In the genomic region with DNA sequence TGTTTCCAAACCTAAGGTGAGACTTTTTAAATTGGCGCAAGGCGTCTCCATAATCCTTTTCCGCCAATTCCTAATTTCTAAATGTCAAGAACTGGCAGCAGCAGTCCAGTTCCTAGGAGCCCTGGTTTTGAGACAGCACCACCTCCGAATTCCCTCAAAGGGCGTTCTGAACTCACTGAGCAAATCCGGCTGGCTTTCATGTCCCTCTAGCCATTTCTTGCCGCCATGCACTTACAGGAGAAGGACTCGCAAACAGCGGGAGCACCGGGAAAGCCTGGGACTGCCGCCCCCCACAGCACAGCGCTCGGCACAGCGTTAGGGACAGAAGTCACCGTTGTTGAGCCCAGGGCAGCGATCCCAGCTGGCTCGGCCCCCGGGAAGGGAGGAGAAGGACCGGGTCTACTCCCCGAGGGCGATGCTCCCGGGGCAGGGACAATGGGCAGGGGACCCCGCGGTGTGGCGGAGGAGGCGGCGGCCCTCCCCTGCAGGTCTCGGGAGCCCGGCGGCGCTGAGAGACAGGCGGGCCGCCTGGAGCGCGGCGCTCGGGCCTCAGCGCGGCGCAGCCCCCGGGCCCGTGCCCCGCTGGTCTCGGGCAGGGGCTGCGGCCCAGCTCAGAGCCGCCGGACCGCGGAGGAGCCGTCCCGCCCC, we compare ENCODE assay signal across 8 cellular contexts. TPM values are rescaled to one million over a fixed set of nuclear protein-coding genes. Genes with fewer than 3 reads are reported as not detected.
DNase-seq lines count a peak whose midpoint lies in the region; ATAC-seq, FAIRE-seq and TF ChIP-seq lines count a peak whose summit lies in the region.

No MANE protein-coding gene starts in this region.

- TF ChIP-seq CTCF in K562 (IDR thresholded peaks at IDR 0.05 in 2 of 3, conservative IDR thresholded peaks at IDR 0.05 in 1 of 3; ENCODE audit: insufficient read depth in 2 of 3, low read depth in 1 of 3, low read length in 3 of 3) (no peak), prostate gland (IDR thresholded peaks at IDR 0.05) (no peak)

- H3K4me2 ChIP-seq in K562 (ENCODE audit: insufficient read depth, low read length), result peak overlapping the region; percentile 91

- POLR2A ChIA-PET in K562 (lab: Yijun Ruan, JAX), result interaction anchor here (0.5 to 1.7 kb wide), 7 partner anchors 9 to 178 kb away, joined by 3 to 7 read pairs (median 4); no protein-coding TSS in a partner anchor

- TF ChIP-seq RAD21 in K562 (CRISPR knock-in tag; conservative IDR thresholded peaks at IDR 0.05 in 1 of 2, IDR thresholded peaks at IDR 0.05 in 1 of 2), result 0 out of 4 replicates have a peak, but pooled peaks of 1 of the 2 experiments have one; percentile 14

- H4K20me1 ChIP-seq in K562 (replicated peaks; ENCODE audit: control insufficient read depth, insufficient read depth, low read length), result no peaks in the 10 kb centered on the region

- no peaks in the 10 kb centered on the region for H3K9me1 ChIP-seq in K562 (ENCODE audit: control insufficient read depth, insufficient read depth, low read length)

- H3K27ac ChIP-seq in K562 (ENCODE audit: extremely low read depth, low read depth, low read length), result peak overlapping the region; percentile 76
- H3K27ac ChIP-seq in iPS DF 6.9 (ENCODE audit: low read length), result no peak overlapping the region
- H3K27ac ChIP-seq in prostate gland, result peak overlapping the region; percentile 86 to 94

- H3K27me3 ChIP-seq in K562 (ENCODE audit: control insufficient read depth in 2 of 2, insufficient read depth in 2 of 2, low read length in 2 of 2) (no peaks in the 10 kb centered on the region), iPS DF 6.9 (ENCODE audit: control insufficient read depth, insufficient read depth, low read length) (no peaks in the 10 kb centered on the region), prostate gland (replicated peaks; ENCODE audit: insufficient read depth) (no peaks in the 10 kb centered on the region)

- DNase-seq in CD1c-positive myeloid dendritic cell (ENCODE audit: extremely low spot score) (peak; percentile 48), HK-2 (ENCODE audit: unreplicated experiment) (peak; percentile 34), SHP77 (lab: John Stamatoyannopoulos, UW) (peak; percentile 13 to 18), K562 (ENCODE audit: extremely low read depth in 1 of 4, low spot score in 3 of 4) (peak in 3 of 4 experiments; percentile 50 to 74 (median 56)), iPS DF 6.9 (ENCODE audit: low read depth, low spot score) (no peak), prostate gland (ENCODE audit: low spot score) (peak; percentile 33), cortex of kidney (lab: John Stamatoyannopoulos, UW) (no peak)

- intact Hi-C loops in K562 (cut with micrococcal nuclease), result no loop called here
- intact Hi-C loops in prostate gland (cut with DNase I), result loop anchor here (10.0 kb wide), 2 partner anchors 90 to 450 kb away; no protein-coding TSS in a partner anchor

- BruUV-seq in K562 (replicated peaks; lab: Mats Ljungman, UMichigan), result no TSS peak

- in situ Hi-C loops in K562 (cut with MboI), result no loop called here

- no peak for FAIRE-seq in K562 (lab: Jason Lieb, UNC)

- no peaks in the 10 kb centered on the region for H3K9me3 ChIP-seq in K562 (replicated peaks; ENCODE audit: control insufficient read depth, insufficient read depth, low read depth, low read length)
- H3K9me3 ChIP-seq in iPS DF 6.9 (ENCODE audit: control insufficient read depth, insufficient read depth, low read length), result no peaks in the 10 kb centered on the region
- H3K9me3 ChIP-seq in prostate gland, result no peaks in the 10 kb centered on the region

- H2AFZ ChIP-seq in K562 (ENCODE audit: low read depth, low read length), result peak overlapping the region; percentile 100

- H3K9ac ChIP-seq in K562 (ENCODE audit: insufficient read depth in 1 of 2, low read depth in 2 of 2, low read length in 2 of 2), result peak overlapping the region; percentile 57 to 88

- WGBS in K562 (ENCODE audit: insufficient coverage, low coverage, missing lambda C conversion rate), result under 1% methylated on average over 23 of the region's 51 CpGs
- WGBS in iPS DF 6.9 (ENCODE audit: insufficient coverage, insufficient read length), result no CpG with 5 or more reads among the region's 51 CpGs
- WGBS in prostate gland, result 0% methylated on average over 29 of the region's 51 CpGs

- CTCF ChIA-PET in K562 (lab: Yijun Ruan, JAX; ENCODE audit: low intra/inter-chr PET ratio), result no interaction called here

- H3K36me3 ChIP-seq in K562 (ENCODE audit: control insufficient read depth, insufficient read depth, low read length), result peaks cover 26% of the 10 kb centered on the region
- no peaks in the 10 kb centered on the region for H3K36me3 ChIP-seq in iPS DF 6.9 (ENCODE audit: control insufficient read depth, insufficient read depth, low read length)
- H3K36me3 ChIP-seq in prostate gland, result no peaks in the 10 kb centered on the region

- H3K79me2 ChIP-seq in K562 (ENCODE audit: control insufficient read depth, insufficient read depth, low read length), result peaks cover 46% of the 10 kb centered on the region

- ATAC-seq in GM19372 (IDR thresholded peaks at IDR 0.05; ENCODE audit: low read depth, unreplicated experiment) (peak; percentile 5), K562 (peak; percentile 71)

- H3K4me3 ChIP-seq in K562 (peak overlapping the region; percentile 74), iPS DF 6.9 (ENCODE audit: low read length) (peak overlapping the region; percentile 92), prostate gland (peak overlapping the region; percentile 88 to 91)

- H3K4me1 ChIP-seq in K562 (replicated peaks in 1 of 2; ENCODE audit: control insufficient read depth in 2 of 2, insufficient read depth in 2 of 2, low read length in 2 of 2), result peaks cover 4 to 22% of the 10 kb centered on the region in 2 experiments; a peak in 3 of 5 replicates
- peaks cover 2% of the 10 kb centered on the region; the same call in 1 of the 2 replicates for H3K4me1 ChIP-seq in iPS DF 6.9 (ENCODE audit: control insufficient read depth, insufficient read depth, low read length)
- H3K4me1 ChIP-seq in prostate gland (replicated peaks), result peaks cover 9% of the 10 kb centered on the region

- no peak for TF ChIP-seq POLR2A in K562 (conservative IDR thresholded peaks at IDR 0.05)
- no peak for TF ChIP-seq POLR2A in prostate gland (IDR thresholded peaks at IDR 0.05)

- no peak for TF ChIP-seq EP300 in K562 (IDR thresholded peaks at IDR 0.05; ENCODE audit: low read length)

TF ChIP-seq in K562, 482 proteins besides CTCF, POLR2A, EP300 and RAD21 (continues in another document):
- TF ChIP-seq, protein P1, sequence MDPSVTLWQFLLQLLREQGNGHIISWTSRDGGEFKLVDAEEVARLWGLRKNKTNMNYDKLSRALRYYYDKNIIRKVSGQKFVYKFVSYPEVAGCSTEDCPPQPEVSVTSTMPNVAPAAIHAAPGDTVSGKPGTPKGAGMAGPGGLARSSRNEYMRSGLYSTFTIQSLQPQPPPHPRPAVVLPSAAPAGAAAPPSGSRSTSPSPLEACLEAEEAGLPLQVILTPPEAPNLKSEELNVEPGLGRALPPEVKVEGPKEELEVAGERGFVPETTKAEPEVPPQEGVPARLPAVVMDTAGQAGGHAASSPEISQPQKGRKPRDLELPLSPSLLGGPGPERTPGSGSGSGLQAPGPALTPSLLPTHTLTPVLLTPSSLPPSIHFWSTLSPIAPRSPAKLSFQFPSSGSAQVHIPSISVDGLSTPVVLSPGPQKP (CRISPR knock-in tag; IDR thresholded peaks at IDR 0.05), result no peak
- TF ChIP-seq ZNF75A (CRISPR knock-in tag; IDR thresholded peaks at IDR 0.05) (no peak), HMGN3 (IDR thresholded peaks at IDR 0.05; ENCODE audit: borderline replicate concordance, extremely low read depth, insufficient read length, low read depth, low read length) (peak; percentile 45), NRF1 (conservative IDR thresholded peaks at IDR 0.05 in 1 of 2, IDR thresholded peaks at IDR 0.05 in 1 of 2) (peak in 1 of 2 experiments; percentile 14; a peak in 1 of 4 replicates), CHD2 (IDR thresholded peaks at IDR 0.05; ENCODE audit: low read depth, low read length) (no peak), CC2D1A (IDR thresholded peaks at IDR 0.05) (no peak; the same call in 1 of the 2 replicates), ZEB2 (IDR thresholded peaks at IDR 0.05) (no peak), MYNN (IDR thresholded peaks at IDR 0.05) (no peak), MYNN (CRISPR knock-in tag; IDR thresholded peaks at IDR 0.05) (no peak)
- TF ChIP-seq, protein P2, sequence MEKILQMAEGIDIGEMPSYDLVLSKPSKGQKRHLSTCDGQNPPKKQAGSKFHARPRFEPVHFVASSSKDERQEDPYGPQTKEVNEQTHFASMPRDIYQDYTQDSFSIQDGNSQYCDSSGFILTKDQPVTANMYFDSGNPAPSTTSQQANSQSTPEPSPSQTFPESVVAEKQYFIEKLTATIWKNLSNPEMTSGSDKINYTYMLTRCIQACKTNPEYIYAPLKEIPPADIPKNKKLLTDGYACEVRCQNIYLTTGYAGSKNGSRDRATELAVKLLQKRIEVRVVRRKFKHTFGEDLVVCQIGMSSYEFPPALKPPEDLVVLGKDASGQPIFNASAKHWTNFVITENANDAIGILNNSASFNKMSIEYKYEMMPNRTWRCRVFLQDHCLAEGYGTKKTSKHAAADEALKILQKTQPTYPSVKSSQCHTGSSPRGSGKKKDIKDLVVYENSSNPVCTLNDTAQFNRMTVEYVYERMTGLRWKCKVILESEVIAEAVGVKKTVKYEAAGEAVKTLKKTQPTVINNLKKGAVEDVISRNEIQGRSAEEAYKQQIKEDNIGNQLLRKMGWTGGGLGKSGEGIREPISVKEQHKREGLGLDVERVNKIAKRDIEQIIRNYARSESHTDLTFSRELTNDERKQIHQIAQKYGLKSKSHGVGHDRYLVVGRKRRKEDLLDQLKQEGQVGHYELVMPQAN (IDR thresholded peaks at IDR 0.05; ENCODE audit: borderline replicate concordance), result peak; percentile 65; the same call in 1 of the 2 replicates

RNA-seq across cellular contexts. Expression of a gene that starts 0.5 kb away (rescaled TPM):
- 86.7 and 111 TPM in 2 replicates for total RNA-seq in K562 (2011; cell fraction: chromatin; rRNA removed; ENCODE audit: low replicate concordance)
- total RNA-seq in K562 (2011; cell fraction: nucleolus; rRNA removed), result 35.9 and 49.1 TPM in 2 replicates
- total RNA-seq in K562 (2011; cell fraction: nucleoplasm; rRNA removed), result 72.0 and 106 TPM in 2 replicates
- 10.9 and 14.4 TPM in 2 replicates for total RNA-seq in K562 (2014; rRNA removed)
- total RNA-seq in K562 (2014; rRNA removed; fragmentation: Illumina TruSeq; extraction: Trizol), result 13.6 and 14.0 TPM in 2 replicates
- total RNA-seq in K562 (2015; rRNA removed; fragmentation: Illumina TruSeq; extraction: Trizol), result 10.4 and 14.4 TPM in 2 replicates
- 39.5 and 45.1 TPM in 2 replicates for total RNA-seq in K562 (2021)
- 9.9 and 10.6 TPM in 2 replicates for polyA plus RNA-seq in K562 (2011; rRNA removed)
- 8.3 and 9.3 TPM in 2 replicates for polyA plus RNA-seq in K562 (2011; cell fraction: cytosol; rRNA removed)
- 27.4 and 27.8 TPM in 2 replicates for polyA plus RNA-seq in K562 (2011; cell fraction: nucleus; rRNA removed)
- 19.4 and 26.5 TPM in 2 replicates for polyA plus RNA-seq in K562 (2012)
- 32.7 and 41.5 TPM in 2 replicates for polyA plus RNA-seq in K562 (2014; fragmentation: Illumina TruSeq; extraction: Trizol)
- 1 to 10 TPM; 5.8 to 8.0 TPM for polyA plus RNA-seq in K562 (2014; fragmentation: Nextera tagmentation; extraction: Ambion mirVana)
- polyA plus RNA-seq in K562 (2014; rRNA removed), result 18.1 and 22.8 TPM in 2 replicates
- polyA minus RNA-seq in K562 (2011; rRNA and poly(A)+ RNA removed), result 23.2 and 25.8 TPM in 2 replicates
- 13.8 and 19.8 TPM in 2 replicates for polyA minus RNA-seq in K562 (2011; cell fraction: cytosol; rRNA and poly(A)+ RNA removed)
- 16.4 and 22.4 TPM in 2 replicates for polyA minus RNA-seq in K562 (2011; cell fraction: nucleus; rRNA and poly(A)+ RNA removed)
- 10 to 100 TPM; 30.4 to 65.9 TPM for total RNA-seq in prostate gland

Comparison
In these comparisons a context has a peak if more than half of its experiments do, and no peak if none do; other contexts are left out.
1. DNase-seq: peak in CD1c-positive myeloid dendritic cell (single experiment), HK-2 (single experiment), SHP77 (2 of 2), K562 (3 of 4) and prostate gland (single experiment); none in iPS DF 6.9 (single experiment) and cortex of kidney (single experiment).
2. Peak in every context shown above with its lines, with median percentiles within 50 percentile points of each other: H3K4me3 ChIP-seq.